20 cellular contexts compared by ENCODE assay signal in genomic region chr9:82605657-82606031, GRCh38.
A peak's percentile ranks its signal among the peaks of the same experiment; 100 is the strongest.
DNase-seq lines count a peak whose midpoint lies in the region; ATAC-seq, FAIRE-seq and TF ChIP-seq lines count a peak whose summit lies in the region.
"Had no signal": no experiment of that assay in that cellular context is flagged by ENCODE, and none has a peak within 500 bp of the region (broad histone marks: within the 10 kb centered on the region; RNA-seq: fewer than 3 reads in every experiment).

No MANE protein-coding gene starts in this region.

- no peaks in the 10 kb centered on the region for H3K36me3 Mint-ChIP-seq in nephron (ENCODE audit: low read depth)
- H3K36me3 Mint-ChIP-seq in activated T-cell treated with anti-CD3 and anti-CD28 coated beads, Interleukin-2, amount 50 U/mL, for 72 hours (ENCODE audit: insufficient read depth in 2 of 2): no peaks in the 10 kb centered on the region
- H3K36me3 Mint-ChIP-seq: CD4-positive, CD25-positive, alpha-beta regulatory T cell; CD8-positive, alpha-beta T cell had no signal

- CTCF ChIA-PET in HepG2 (lab: Yijun Ruan, JAX; ENCODE audit: low intra/inter-chr PET ratio, low total read pairs): interaction anchor here (2.0 kb wide), 2 partner anchors 56 to 73 kb away, joined by 6 to 20 read pairs; no protein-coding TSS in a partner anchor

- TF ChIP-seq CTCF in C4-2B (conservative IDR thresholded peaks at IDR 0.05) (no peak), body of pancreas (IDR thresholded peaks at IDR 0.05) (no peak), HepG2 (CRISPR knock-in tag; IDR thresholded peaks at IDR 0.05) (no peak), nephron (IDR thresholded peaks at IDR 0.05; ENCODE audit: unreplicated experiment in 3 of 3) (no peak), MM.1S (IDR thresholded peaks at IDR 0.05; ENCODE audit: low read length) (no peak)

- H3K36me3 ChIP-seq in body of pancreas (replicated peaks in 1 of 2; ENCODE audit: insufficient read depth in 1 of 2, low read depth in 2 of 2) (no peaks in the 10 kb centered on the region), HepG2 (replicated peaks in 1 of 2; ENCODE audit: control insufficient read depth in 1 of 2, insufficient read depth in 2 of 2, low read length in 2 of 2) (no peaks in the 10 kb centered on the region), MM.1S (replicated peaks; ENCODE audit: insufficient read depth, low read length) (no peaks in the 10 kb centered on the region; the same call in 1 of the 2 replicates)
- H3K36me3 ChIP-seq: HAP-1 had no signal

- TF ChIP-seq EP300 in HepG2 (IDR thresholded peaks at IDR 0.05; ENCODE audit: low read depth in 2 of 2, low read length in 2 of 2) (no peak), HepG2 (CRISPR knock-in tag; IDR thresholded peaks at IDR 0.05; ENCODE audit: borderline replicate concordance) (no peak)

- no peaks in the 10 kb centered on the region for H3F3A ChIP-seq in MM.1S (ENCODE audit: insufficient read depth, low read length)

- H3K4me2 ChIP-seq in HepG2 (ENCODE audit: low read depth, low read length) (peak overlapping the region; percentile 51; the same call in 1 of the 2 replicates), MM.1S (ENCODE audit: low read depth, low read length) (no peak overlapping the region)

- H4K20me1 ChIP-seq in HepG2 (ENCODE audit: insufficient read depth, low read length) (no peaks in the 10 kb centered on the region), MM.1S (ENCODE audit: insufficient read depth, low read length) (no peaks in the 10 kb centered on the region)

- peak overlapping the region; percentile 26; the same call in 1 of the 2 replicates for H3K27ac ChIP-seq in C4-2B
- H3K27ac ChIP-seq in body of pancreas: peak overlapping the region; percentile 59 to 82 (median 72)
- peak overlapping the region; percentile 80 for H3K27ac ChIP-seq in HepG2 (ENCODE audit: extremely low read length, insufficient read depth, low read length)
- H3K27ac ChIP-seq in MM.1S (ENCODE audit: low read length): no peak overlapping the region

- peak overlapping the region in 2 of 3 experiments; percentile 85 to 94 for H3K27ac Mint-ChIP-seq in nephron
- no peak overlapping the region for H3K27ac Mint-ChIP-seq in activated T-cell treated with anti-CD3 and anti-CD28 coated beads, Interleukin-2, amount 50 U/mL, for 72 hours
- H3K27ac Mint-ChIP-seq: CD4-positive, CD25-positive, alpha-beta regulatory T cell; CD8-positive, alpha-beta T cell; HFFc6 had no signal

- no peak overlapping the region for H3K9ac ChIP-seq in HepG2 (ENCODE audit: insufficient read depth, low read depth, low read length)
- H3K9ac ChIP-seq in MM.1S (ENCODE audit: low read length): no peak overlapping the region

- no peak for DNase-seq in body of pancreas
- no peak for DNase-seq in HepG2 (ENCODE audit: low spot score)
- DNase-seq in NCI-H1694 (lab: John Stamatoyannopoulos, UW): no peak
- DNase-seq in activated T-cell treated with anti-CD3 and anti-CD28 coated beads, Interleukin-2, amount 50 U/mL, for 72 hours: no peak
- no peak for DNase-seq in MM.1S
- DNase-seq: C1 segment of cervical spinal cord; Caco-2; CD4-positive, CD25-positive, alpha-beta regulatory T cell; CD8-positive, alpha-beta T cell; DMS153; DND-41; GOT3; HFFc6 had no signal

- no peak for TF ChIP-seq RAD21 in HepG2 (CRISPR knock-in tag; IDR thresholded peaks at IDR 0.05)

- POLR2A ChIA-PET in HepG2 (lab: Yijun Ruan, JAX): interaction anchor here (1.4 to 1.5 kb wide), 2 partner anchors 45 to 919 kb away, joined by 3 to 4 read pairs; no protein-coding TSS in a partner anchor

- H3K4me3 ChIP-seq in body of pancreas: no peak overlapping the region
- peak overlapping the region in 1 of 3 experiments; percentile 29; a peak in 1 of 6 replicates for H3K4me3 ChIP-seq in HepG2 (replicated peaks in 1 of 3; ENCODE audit: insufficient read depth in 1 of 3, low read depth in 2 of 3, low read length in 3 of 3)
- H3K4me3 ChIP-seq in MM.1S (ENCODE audit: low read length): no peak overlapping the region
- H3K4me3 ChIP-seq: HAP-1 had no signal

- intact Hi-C loops in body of pancreas (cut with DNase I) (loop anchor here (5.0 kb wide), 1 partner anchor 68 kb away; no protein-coding TSS in a partner anchor), HepG2 (cut with micrococcal nuclease; ENCODE audit: unreplicated experiment) (loop anchor here (1.0 to 10.0 kb wide), 8 partner anchors 18 to 1083 kb away; no protein-coding TSS in a partner anchor)

- H3K9me3 Mint-ChIP-seq in nephron: no peaks in the 10 kb centered on the region
- H3K9me3 Mint-ChIP-seq in activated T-cell treated with anti-CD3 and anti-CD28 coated beads, Interleukin-2, amount 50 U/mL, for 72 hours: peaks cover 0 to 2% of the 10 kb centered on the region in 2 donors
- H3K9me3 Mint-ChIP-seq: CD8-positive, alpha-beta T cell; HFFc6 had no signal

- H3K4me1 ChIP-seq in body of pancreas (peaks cover 50% of the 10 kb centered on the region), HepG2 (ENCODE audit: insufficient read depth, low read length) (peaks cover 66% of the 10 kb centered on the region), MM.1S (ENCODE audit: low read length) (no peaks in the 10 kb centered on the region)
- H3K4me1 ChIP-seq: Caco-2, HAP-1 had no signal

- no TSS peak for BruUV-seq in HepG2 (replicated peaks; lab: Mats Ljungman, UMichigan)

- no peaks in the 10 kb centered on the region for H3K9me3 ChIP-seq in body of pancreas
- no peaks in the 10 kb centered on the region for H3K9me3 ChIP-seq in HepG2 (ENCODE audit: low read length)
- no peaks in the 10 kb centered on the region for H3K9me3 ChIP-seq in MM.1S (replicated peaks; ENCODE audit: insufficient read depth, low read length)
- H3K9me3 ChIP-seq: Caco-2, HAP-1 had no signal

- H3K4me3 Mint-ChIP-seq in nephron: peak overlapping the region in 2 of 3 experiments; percentile 6 to 9
- no peak overlapping the region for H3K4me3 Mint-ChIP-seq in activated T-cell treated with anti-CD3 and anti-CD28 coated beads, Interleukin-2, amount 50 U/mL, for 72 hours
- H3K4me3 Mint-ChIP-seq: CD4-positive, CD25-positive, alpha-beta regulatory T cell; CD8-positive, alpha-beta T cell; HFFc6 had no signal

- H2AFZ ChIP-seq in HepG2 (ENCODE audit: low read length) (no peak overlapping the region), MM.1S (ENCODE audit: low read length) (no peak overlapping the region)

- in situ Hi-C loops in HepG2 (cut with HindIII; ENCODE audit: extremely low pct_ligation_motif_present, low pct_unique_long_range_greater_than_20kb): no loop called here

- no peak for TF ChIP-seq POLR2A in body of pancreas (IDR thresholded peaks at IDR 0.05)
- no peak for TF ChIP-seq POLR2A in HepG2 (IDR thresholded peaks at IDR 0.05; ENCODE audit: insufficient read depth in 1 of 2, low read depth in 2 of 2, low read length in 2 of 2)

- no peak for FAIRE-seq in HepG2 (lab: Jason Lieb, UNC)
- FAIRE-seq: G401.6, GM12892, H54 had no signal

- H3K27me3 Mint-ChIP-seq in nephron (ENCODE audit: low read depth): peaks cover 3% of the 10 kb centered on the region
- no peaks in the 10 kb centered on the region for H3K27me3 Mint-ChIP-seq in activated T-cell treated with anti-CD3 and anti-CD28 coated beads, Interleukin-2, amount 50 U/mL, for 72 hours (ENCODE audit: low read depth)
- H3K27me3 Mint-ChIP-seq: CD4-positive, CD25-positive, alpha-beta regulatory T cell had no signal

- H3K27me3 ChIP-seq in body of pancreas (no peaks in the 10 kb centered on the region), HepG2 (ENCODE audit: control insufficient read depth in 1 of 2, insufficient read depth in 2 of 2, low read length in 2 of 2) (no peaks in the 10 kb centered on the region), MM.1S (replicated peaks; ENCODE audit: insufficient read depth, low read length) (no peaks in the 10 kb centered on the region)

- H3K79me2 ChIP-seq in HepG2 (ENCODE audit: insufficient read depth, low read length) (no peaks in the 10 kb centered on the region), MM.1S (ENCODE audit: low read length) (no peaks in the 10 kb centered on the region)

- no peaks in the 10 kb centered on the region for H3K9me2 ChIP-seq in MM.1S (replicated peaks; ENCODE audit: insufficient read depth, low read length)

- ATAC-seq in body of pancreas: no peak
- no peak for ATAC-seq in HepG2
- ATAC-seq in GM19023 (IDR thresholded peaks at IDR 0.05; ENCODE audit: unreplicated experiment): no peak
- no peak for ATAC-seq in activated T-cell treated with anti-CD3 and anti-CD28 coated beads, Interleukin-2, amount 50 U/mL, for 72 hours (replicated peaks in 1 of 2)
- ATAC-seq: CD8-positive, alpha-beta T cell had no signal

- peaks cover 50% of the 10 kb centered on the region for H3K4me1 Mint-ChIP-seq in nephron
- H3K4me1 Mint-ChIP-seq in activated T-cell treated with anti-CD3 and anti-CD28 coated beads, Interleukin-2, amount 50 U/mL, for 72 hours (ENCODE audit: low read depth): no peaks in the 10 kb centered on the region

TF ChIP-seq in HepG2, 621 proteins besides CTCF, POLR2A, EP300 and RAD21:
- TF ChIP-seq NCOR1 (IDR thresholded peaks at IDR 0.05; ENCODE audit: borderline replicate concordance, low read length) (no peak), HNF4A (CRISPR knock-in tag; IDR thresholded peaks at IDR 0.05) (peak; percentile 31; the same call in 1 of the 2 replicates), ZNF7 (CRISPR knock-in tag; IDR thresholded peaks at IDR 0.05) (peak; percentile 90), ZNF629 (CRISPR knock-in tag; conservative IDR thresholded peaks at IDR 0.05) (peak; percentile 97), ZMYM3 (CRISPR knock-in tag; IDR thresholded peaks at IDR 0.05) (peak; percentile 92)

Comparison
In these comparisons a context has a peak if more than half of its experiments do, and no peak if none do; other contexts are left out.
1. H3K4me3 Mint-ChIP-seq: peak in nephron (2 of 3); none in activated T-cell treated with anti-CD3 and anti-CD28 coated beads, Interleukin-2, amount 50 U/mL, for 72 hours (0 of 2).